In the genomic region with DNA sequence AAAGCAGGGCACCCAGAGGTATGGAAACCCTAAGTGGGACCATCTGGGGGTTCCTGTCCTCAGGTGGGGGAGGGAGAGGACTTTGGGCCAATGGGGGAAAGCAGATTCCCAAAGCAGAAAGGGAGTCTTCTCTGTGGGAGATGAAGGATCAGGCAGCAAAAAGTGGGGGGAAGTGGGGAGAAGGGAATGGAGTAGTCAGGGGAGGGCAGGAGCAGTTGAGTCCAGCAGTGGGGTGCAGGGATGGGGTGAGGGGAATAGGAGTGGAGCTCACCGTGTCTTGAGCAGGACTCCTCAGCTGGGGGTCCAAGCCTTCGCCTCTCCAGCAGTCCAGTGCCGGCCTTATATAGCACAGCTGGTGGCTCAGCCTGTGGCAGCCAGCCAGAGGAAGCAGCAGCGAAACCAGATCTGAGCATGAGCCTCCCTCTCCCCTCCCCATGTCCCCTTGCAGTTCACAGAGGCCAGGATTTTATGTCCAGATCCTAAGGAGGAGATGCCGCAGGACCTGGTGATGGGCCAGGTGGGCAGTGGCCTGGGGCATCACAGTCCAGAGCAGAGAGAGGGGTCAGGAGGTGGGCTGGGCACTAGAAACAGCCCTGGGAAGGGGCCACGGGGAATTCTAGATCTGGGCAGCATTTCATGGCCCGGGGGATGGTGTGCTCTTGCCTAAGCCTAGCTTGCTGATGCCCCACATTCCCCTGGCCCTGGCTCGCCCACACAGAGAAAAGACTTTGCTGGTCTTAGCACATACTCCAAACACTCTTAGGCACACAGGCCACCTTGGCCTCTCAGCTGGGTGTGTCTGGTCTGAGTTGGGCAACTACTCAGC, we compare ENCODE assay signal across 10 cellular contexts. TPM values are rescaled to one million over a fixed set of nuclear protein-coding genes. Genes with fewer than 3 reads are reported as not detected.
DNase-seq lines count a peak whose midpoint lies in the region; ATAC-seq and TF ChIP-seq lines count a peak whose summit lies in the region.
"Had no signal": no experiment of that assay in that cellular context is flagged by ENCODE, and none has a peak within 500 bp of the region (broad histone marks: within the 10 kb centered on the region; RNA-seq: fewer than 3 reads in every experiment).

A gene with protein sequence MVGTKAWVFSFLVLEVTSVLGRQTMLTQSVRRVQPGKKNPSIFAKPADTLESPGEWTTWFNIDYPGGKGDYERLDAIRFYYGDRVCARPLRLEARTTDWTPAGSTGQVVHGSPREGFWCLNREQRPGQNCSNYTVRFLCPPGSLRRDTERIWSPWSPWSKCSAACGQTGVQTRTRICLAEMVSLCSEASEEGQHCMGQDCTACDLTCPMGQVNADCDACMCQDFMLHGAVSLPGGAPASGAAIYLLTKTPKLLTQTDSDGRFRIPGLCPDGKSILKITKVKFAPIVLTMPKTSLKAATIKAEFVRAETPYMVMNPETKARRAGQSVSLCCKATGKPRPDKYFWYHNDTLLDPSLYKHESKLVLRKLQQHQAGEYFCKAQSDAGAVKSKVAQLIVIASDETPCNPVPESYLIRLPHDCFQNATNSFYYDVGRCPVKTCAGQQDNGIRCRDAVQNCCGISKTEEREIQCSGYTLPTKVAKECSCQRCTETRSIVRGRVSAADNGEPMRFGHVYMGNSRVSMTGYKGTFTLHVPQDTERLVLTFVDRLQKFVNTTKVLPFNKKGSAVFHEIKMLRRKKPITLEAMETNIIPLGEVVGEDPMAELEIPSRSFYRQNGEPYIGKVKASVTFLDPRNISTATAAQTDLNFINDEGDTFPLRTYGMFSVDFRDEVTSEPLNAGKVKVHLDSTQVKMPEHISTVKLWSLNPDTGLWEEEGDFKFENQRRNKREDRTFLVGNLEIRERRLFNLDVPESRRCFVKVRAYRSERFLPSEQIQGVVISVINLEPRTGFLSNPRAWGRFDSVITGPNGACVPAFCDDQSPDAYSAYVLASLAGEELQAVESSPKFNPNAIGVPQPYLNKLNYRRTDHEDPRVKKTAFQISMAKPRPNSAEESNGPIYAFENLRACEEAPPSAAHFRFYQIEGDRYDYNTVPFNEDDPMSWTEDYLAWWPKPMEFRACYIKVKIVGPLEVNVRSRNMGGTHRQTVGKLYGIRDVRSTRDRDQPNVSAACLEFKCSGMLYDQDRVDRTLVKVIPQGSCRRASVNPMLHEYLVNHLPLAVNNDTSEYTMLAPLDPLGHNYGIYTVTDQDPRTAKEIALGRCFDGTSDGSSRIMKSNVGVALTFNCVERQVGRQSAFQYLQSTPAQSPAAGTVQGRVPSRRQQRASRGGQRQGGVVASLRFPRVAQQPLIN (minus strand): TSS at position 317 of the 826 bp plus-strand sequence. CDS start 1,718 bp downstream, outside the sequence.

- CTCF ChIA-PET in CD4-positive, alpha-beta T cell (lab: Charles Lee) = interaction anchor here (1.6 kb wide), 1 partner anchor 86 kb away, joined by 4 read pairs; no protein-coding TSS in a partner anchor

- POLR2A ChIA-PET in CD4-positive, alpha-beta T cell (lab: Charles Lee) = interaction anchor here (0.7 kb wide), 1 partner anchor 77 kb away, joined by 3 read pairs; no protein-coding TSS in a partner anchor

- no peaks in the 10 kb centered on the region for H3K36me3 ChIP-seq in left lung

- no peak within 1 kb of the TSS for H3K4me3 ChIP-seq in left lung

- no peak within 1 kb of the TSS for H3K4me3 Mint-ChIP-seq in type B pancreatic cell
- no peak within 1 kb of the TSS for H3K4me3 Mint-ChIP-seq in CD4-positive, alpha-beta T cell
- no peak within 1 kb of the TSS for H3K4me3 Mint-ChIP-seq in effector memory CD8-positive, alpha-beta T cell
- H3K4me3 Mint-ChIP-seq: activated CD8-positive, alpha-beta T cell treated with anti-CD3 and anti-CD28 coated beads for 36 hours had no signal

- peak; percentile 85 for ATAC-seq in left lung
- ATAC-seq in CD4-positive, alpha-beta T cell (ENCODE audit: poor library complexity) = no peak
- ATAC-seq in effector memory CD8-positive, alpha-beta T cell (replicated peaks) = no peak

- no peak for TF ChIP-seq CTCF in left lung (IDR thresholded peaks at IDR 0.05)
- no peak for TF ChIP-seq CTCF in type B pancreatic cell (conservative IDR thresholded peaks at IDR 0.05)
- TF ChIP-seq CTCF in CD4-positive, alpha-beta T cell (IDR thresholded peaks at IDR 0.05) = no peak

- peak within 1 kb of the TSS; percentile 23 for H3K27ac Mint-ChIP-seq in type B pancreatic cell
- H3K27ac Mint-ChIP-seq in CD4-positive, alpha-beta T cell = no peak within 1 kb of the TSS
- H3K27ac Mint-ChIP-seq in effector memory CD8-positive, alpha-beta T cell = no peak within 1 kb of the TSS
- H3K27ac Mint-ChIP-seq: activated CD8-positive, alpha-beta T cell treated with anti-CD3 and anti-CD28 coated beads for 36 hours had no signal

- no peak within 1 kb of the TSS for H3K27ac ChIP-seq in left lung
- H3K27ac ChIP-seq in CD4-positive, alpha-beta T cell (ENCODE audit: low read depth, low read length) = no peak within 1 kb of the TSS

- H3K9me3 Mint-ChIP-seq in type B pancreatic cell = no peaks in the 10 kb centered on the region
- H3K9me3 Mint-ChIP-seq in CD4-positive, alpha-beta T cell = no peaks in the 10 kb centered on the region
- no peaks in the 10 kb centered on the region for H3K9me3 Mint-ChIP-seq in effector memory CD8-positive, alpha-beta T cell
- H3K9me3 Mint-ChIP-seq: activated CD8-positive, alpha-beta T cell treated with anti-CD3 and anti-CD28 coated beads for 36 hours had no signal

- peaks cover 0 to 9% of the 10 kb centered on the region in 2 donors for H3K4me1 ChIP-seq in left lung

- peaks cover 38% of the 10 kb centered on the region for H3K4me1 Mint-ChIP-seq in type B pancreatic cell (ENCODE audit: unreplicated experiment)
- H3K4me1 Mint-ChIP-seq in CD4-positive, alpha-beta T cell (ENCODE audit: low read depth) = no peaks in the 10 kb centered on the region
- H3K4me1 Mint-ChIP-seq in effector memory CD8-positive, alpha-beta T cell (ENCODE audit: low read depth in 2 of 2) = no peaks in the 10 kb centered on the region

- H3K36me3 Mint-ChIP-seq in type B pancreatic cell = no peaks in the 10 kb centered on the region
- no peaks in the 10 kb centered on the region for H3K36me3 Mint-ChIP-seq in CD4-positive, alpha-beta T cell (ENCODE audit: low read depth)
- peaks cover 2% of the 10 kb centered on the region for H3K36me3 Mint-ChIP-seq in effector memory CD8-positive, alpha-beta T cell (ENCODE audit: insufficient read depth)

- H3K27me3 Mint-ChIP-seq in type B pancreatic cell = no peaks in the 10 kb centered on the region
- H3K27me3 Mint-ChIP-seq in CD4-positive, alpha-beta T cell = no peaks in the 10 kb centered on the region
- peaks cover 0 to 14% of the 10 kb centered on the region in 2 donors for H3K27me3 Mint-ChIP-seq in effector memory CD8-positive, alpha-beta T cell
- H3K27me3 Mint-ChIP-seq: activated CD8-positive, alpha-beta T cell treated with anti-CD3 and anti-CD28 coated beads for 36 hours had no signal

- H3K27me3 ChIP-seq in left lung = no peaks in the 10 kb centered on the region
- no peaks in the 10 kb centered on the region for H3K27me3 ChIP-seq in CD4-positive, alpha-beta T cell (ENCODE audit: control insufficient read depth, insufficient read depth, low read length)

- intact Hi-C loops in left lung (cut with DNase I) = no loop called here
- intact Hi-C loops in CD4-positive, alpha-beta T cell (cut with DNase I, micrococcal nuclease) = no loop called here

- H3K9me3 ChIP-seq in left lung = no peaks in the 10 kb centered on the region
- no peaks in the 10 kb centered on the region for H3K9me3 ChIP-seq in CD4-positive, alpha-beta T cell (ENCODE audit: control insufficient read depth, low read length)

- peak; percentile 13 for DNase-seq in NCI-H2107 treated with DMSO at 0.1 percent for 48 hours (lab: John Stamatoyannopoulos, UW; ENCODE audit: unreplicated experiment)
- DNase-seq in NCI-H2107 (lab: John Stamatoyannopoulos, UW) = no peak
- peak; percentile 56 for DNase-seq in brain pericyte (ENCODE audit: low read depth, low spot score)
- no peak for DNase-seq in left lung
- DNase-seq in type B pancreatic cell (ENCODE audit: extremely low spot score, unreplicated experiment) = no peak
- DNase-seq in CD4-positive, alpha-beta T cell = no peak
- DNase-seq in RKO (ENCODE audit: low spot score) = no peak
- no peak for DNase-seq in effector memory CD8-positive, alpha-beta T cell
- DNase-seq: 8988T had no signal

RNA-seq across cellular contexts. Expression of the gene that starts here (rescaled TPM):
- total RNA-seq in left lung (1 to 10 TPM; 1.4 to 8.5 TPM), type B pancreatic cell (ENCODE audit: low replicate concordance) (0.07 and 1.8 TPM in 2 replicates)
- under 1 TPM; 0.31 to 0.33 TPM for total RNA-seq in CD4-positive, alpha-beta T cell
- total RNA-seq: activated CD8-positive, alpha-beta T cell treated with anti-CD3 and anti-CD28 coated beads for 36 hours had no signal

Comparison
In these comparisons a context has a peak if more than half of its experiments do, and no peak if none do; other contexts are left out.
1. DNase-seq: peak in NCI-H2107 treated with DMSO at 0.1 percent for 48 hours (single experiment) and brain pericyte (single experiment); none in NCI-H2107 (single experiment), left lung (0 of 2), type B pancreatic cell (single experiment), CD4-positive, alpha-beta T cell (0 of 10), RKO (single experiment) and effector memory CD8-positive, alpha-beta T cell (0 of 3).